Comparison of ENCODE assay signal across 16 cellular contexts in genomic region chr17:49640556-49640955, GRCh38.
"Had no signal": no experiment of that assay in that cellular context is flagged by ENCODE, and none has a peak within 500 bp of the region (broad histone marks: within the 10 kb centered on the region; RNA-seq: fewer than 3 reads in every experiment).

No MANE protein-coding gene starts in this region.

- ATAC-seq: activated CD4-positive, alpha-beta T cell treated with anti-CD3 and anti-CD28 coated beads for 36 hours; activated CD8-positive, alpha-beta T cell treated with anti-CD3 and anti-CD28 coated beads, Interleukin-2, amount 10 ng/mL, durations not matched to agents 7 days and 5 days; activated T-cell treated with anti-CD3 and anti-CD28 coated beads, Interleukin-2, amount 50 U/mL, for 72 hours; left colon; stimulated activated memory B cell treated with anti-CD40 and anti-IgM and Interleukin-4, amounts not matched to agents 10 μg/mL and 1 μg/mL and 100 μg/mL, for 72 hours; T-helper 17 cell had no signal

- H3K27me3 ChIP-seq: SJCRH30 had no signal

- H3K27me3 Mint-ChIP-seq: activated CD4-positive, alpha-beta T cell treated with anti-CD3 and anti-CD28 coated beads for 36 hours; activated naive CD8-positive, alpha-beta T cell treated with anti-CD3 and anti-CD28 coated beads, Interleukin-2, amount 10 ng/mL, durations not matched to agents 7 days and 5 days; stimulated activated memory B cell treated with anti-CD40 and anti-IgM and Interleukin-4, amounts not matched to agents 10 μg/mL and 1 μg/mL and 100 μg/mL, for 72 hours; T-helper 17 cell had no signal

- DNase-seq: activated CD4-positive, alpha-beta T cell treated with anti-CD3 and anti-CD28 coated beads for 36 hours; activated CD8-positive, alpha-beta memory T cell treated with anti-CD3 and anti-CD28 coated beads, Interleukin-2, amount 50 U/mL, for 4 hours; activated CD8-positive, alpha-beta T cell treated with anti-CD3 and anti-CD28 coated beads, Interleukin-2, amount 10 ng/mL, durations not matched to agents 7 days and 5 days; activated gamma-delta T cell treated with Interleukin-2 at 50 U/mL for 16 hours; activated naive CD8-positive, alpha-beta T cell treated with anti-CD3 and anti-CD28 coated beads, Interleukin-2, amount 10 ng/mL, durations not matched to agents 7 days and 5 days; activated T-cell treated with anti-CD3 and anti-CD28 coated beads, Interleukin-2, amount 50 U/mL, for 72 hours; erythroblast; foreskin melanocyte; left colon; SJCRH30; T-helper 17 cell; trophoblast cell had no signal

- H3K4me1 Mint-ChIP-seq: neural crest cell had no signal

- H3K9me3 ChIP-seq: SJCRH30 had no signal

- H3K27ac ChIP-seq: SJCRH30 had no signal

- H3K27ac Mint-ChIP-seq: activated CD4-positive, alpha-beta T cell treated with anti-CD3 and anti-CD28 coated beads for 36 hours; activated CD8-positive, alpha-beta T cell treated with anti-CD3 and anti-CD28 coated beads, Interleukin-2, amount 10 ng/mL, durations not matched to agents 7 days and 5 days; activated naive CD8-positive, alpha-beta T cell treated with anti-CD3 and anti-CD28 coated beads, Interleukin-2, amount 10 ng/mL, durations not matched to agents 7 days and 5 days; activated T-cell treated with anti-CD3 and anti-CD28 coated beads, Interleukin-2, amount 50 U/mL, for 72 hours; stimulated activated memory B cell treated with anti-CD40 and anti-IgM and Interleukin-4, amounts not matched to agents 10 μg/mL and 1 μg/mL and 100 μg/mL, for 72 hours; T-helper 17 cell had no signal

- H3K9me3 Mint-ChIP-seq: activated T-cell treated with anti-CD3 and anti-CD28 coated beads, Interleukin-2, amount 50 U/mL, for 72 hours; mesothelial cell of epicardium; neural crest cell; stimulated activated memory B cell treated with anti-CD40 and anti-IgM and Interleukin-4, amounts not matched to agents 10 μg/mL and 1 μg/mL and 100 μg/mL, for 72 hours had no signal

- H3K4me3 Mint-ChIP-seq: activated CD4-positive, alpha-beta T cell treated with anti-CD3 and anti-CD28 coated beads for 36 hours; activated CD8-positive, alpha-beta T cell treated with anti-CD3 and anti-CD28 coated beads, Interleukin-2, amount 10 ng/mL, durations not matched to agents 7 days and 5 days; activated naive CD8-positive, alpha-beta T cell treated with anti-CD3 and anti-CD28 coated beads, Interleukin-2, amount 10 ng/mL, durations not matched to agents 7 days and 5 days; activated T-cell treated with anti-CD3 and anti-CD28 coated beads, Interleukin-2, amount 50 U/mL, for 72 hours; mesothelial cell of epicardium; neural crest cell; stimulated activated memory B cell treated with anti-CD40 and anti-IgM and Interleukin-4, amounts not matched to agents 10 μg/mL and 1 μg/mL and 100 μg/mL, for 72 hours; T-helper 17 cell had no signal

- H3K4me3 ChIP-seq: lung, SJCRH30 had no signal

- H3K4me1 ChIP-seq: SJCRH30 had no signal
